9 cellular contexts compared by ENCODE assay signal in the genomic region with DNA sequence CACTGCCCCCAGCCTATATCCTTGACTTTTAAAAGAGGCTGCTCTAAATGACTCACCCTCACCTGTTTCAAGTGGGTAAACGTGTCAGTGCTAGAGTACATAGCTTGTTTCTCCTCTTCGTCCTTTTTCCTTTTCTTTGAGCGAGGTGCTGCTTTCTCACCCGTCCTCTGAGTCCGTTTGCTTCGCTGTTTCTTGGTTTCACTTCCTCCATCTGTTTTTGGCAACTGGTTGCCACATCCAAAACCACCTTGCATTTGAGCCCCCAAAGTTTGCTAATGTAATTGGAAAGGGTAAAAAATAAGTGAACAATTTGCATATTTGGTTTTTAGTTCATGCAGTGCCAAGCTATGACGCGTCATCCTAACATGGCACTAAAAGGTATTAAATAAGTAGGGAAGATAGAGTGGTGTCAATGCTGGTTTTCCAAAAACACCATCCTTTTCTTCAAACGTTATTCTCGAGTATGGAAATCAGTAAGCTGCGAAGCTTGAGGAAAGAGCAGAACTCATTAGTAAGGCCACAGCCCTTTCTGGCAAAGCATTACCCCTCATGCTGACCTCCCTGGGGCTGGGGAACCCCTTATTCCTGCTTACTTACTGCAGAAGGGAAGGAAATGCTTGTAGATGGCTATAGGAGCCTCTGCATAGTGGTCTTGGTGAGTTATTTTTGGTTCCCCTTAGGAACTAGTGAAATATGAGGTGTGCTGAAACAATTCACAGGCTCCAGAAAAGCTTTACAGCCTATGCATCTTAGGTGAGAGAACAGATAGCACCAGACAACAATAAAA.
DNase-seq lines count a peak whose midpoint lies in the region; ATAC-seq and TF ChIP-seq lines count a peak whose summit lies in the region.
"Had no signal": no experiment of that assay in that cellular context is flagged by ENCODE, and none has a peak within 500 bp of the region (broad histone marks: within the 10 kb centered on the region; RNA-seq: fewer than 3 reads in every experiment).

No MANE protein-coding gene starts in this region.

- TF ChIP-seq CTCF in nephron progenitor cell (IDR thresholded peaks at IDR 0.05), result no peak
- TF ChIP-seq CTCF in MCF 10A (IDR thresholded peaks at IDR 0.05; ENCODE audit: unreplicated experiment), result no peak

- H3K27me3 Mint-ChIP-seq in nephron progenitor cell (ENCODE audit: low read depth, poor library complexity) (no peaks in the 10 kb centered on the region), MCF 10A (ENCODE audit: insufficient read depth, unreplicated experiment) (no peaks in the 10 kb centered on the region)

- intact Hi-C loops in MCF 10A (cut with micrococcal nuclease), result no loop called here

- H3K4me3 Mint-ChIP-seq in nephron progenitor cell (no peak overlapping the region), MCF 10A (ENCODE audit: unreplicated experiment) (no peak overlapping the region)

- no TSS peak for BruUV-seq in MCF 10A (replicated peaks; lab: Mats Ljungman, UMichigan)

- H3K9me3 Mint-ChIP-seq in nephron progenitor cell (no peaks in the 10 kb centered on the region), MCF 10A (ENCODE audit: unreplicated experiment) (no peaks in the 10 kb centered on the region)

- peak; percentile 34 for DNase-seq in SKM-1 treated with dmso at 0.1 percent for 144 hours (lab: John Stamatoyannopoulos, UW; ENCODE audit: unreplicated experiment)
- no peak for DNase-seq in SKM-1 (lab: John Stamatoyannopoulos, UW; ENCODE audit: unreplicated experiment)
- DNase-seq in NOMO-1 (lab: John Stamatoyannopoulos, UW; ENCODE audit: unreplicated experiment in 2 of 2), result peak; percentile 52 to 68
- DNase-seq in nephron progenitor cell, result no peak
- DNase-seq in kidney tubule cell (ENCODE audit: low spot score), result no peak
- no peak for DNase-seq in MCF 10A (ENCODE audit: unreplicated experiment)
- DNase-seq in NCI-H1436 (lab: John Stamatoyannopoulos, UW), result no peak
- DNase-seq: activated CD8-positive, alpha-beta memory T cell treated with anti-CD3 and anti-CD28 coated beads for 24 hours had no signal

- H3K36me3 Mint-ChIP-seq in nephron progenitor cell (ENCODE audit: low read depth) (peaks cover 67% of the 10 kb centered on the region), MCF 10A (ENCODE audit: insufficient read depth, unreplicated experiment) (peaks cover 83% of the 10 kb centered on the region)

- H3K4me1 Mint-ChIP-seq in nephron progenitor cell (no peaks in the 10 kb centered on the region), MCF 10A (ENCODE audit: insufficient read depth, unreplicated experiment) (no peaks in the 10 kb centered on the region)

- H3K27ac Mint-ChIP-seq in nephron progenitor cell, result peak overlapping the region; percentile 45
- H3K27ac Mint-ChIP-seq in MCF 10A (ENCODE audit: low read depth, unreplicated experiment), result no peak overlapping the region

- ATAC-seq in HG02759 (IDR thresholded peaks at IDR 0.05; ENCODE audit: unreplicated experiment), result peak; percentile 89

- POLR2A ChIA-PET in MCF 10A (lab: Yijun Ruan, JAX), result no interaction called here

- CTCF ChIA-PET in MCF 10A (lab: Yijun Ruan, JAX), result interaction anchor here (6.7 kb wide), 1 partner anchor 14 kb away, joined by 48 read pairs; no protein-coding TSS in a partner anchor

Comparison
In these comparisons a context has a peak if more than half of its experiments do, and no peak if none do; other contexts are left out.
1. DNase-seq: peak in SKM-1 treated with dmso at 0.1 percent for 144 hours (single experiment) and NOMO-1 (2 of 2); none in SKM-1 (single experiment), nephron progenitor cell (single experiment), kidney tubule cell (single experiment), MCF 10A (single experiment) and NCI-H1436 (single experiment).